In the genomic region with DNA sequence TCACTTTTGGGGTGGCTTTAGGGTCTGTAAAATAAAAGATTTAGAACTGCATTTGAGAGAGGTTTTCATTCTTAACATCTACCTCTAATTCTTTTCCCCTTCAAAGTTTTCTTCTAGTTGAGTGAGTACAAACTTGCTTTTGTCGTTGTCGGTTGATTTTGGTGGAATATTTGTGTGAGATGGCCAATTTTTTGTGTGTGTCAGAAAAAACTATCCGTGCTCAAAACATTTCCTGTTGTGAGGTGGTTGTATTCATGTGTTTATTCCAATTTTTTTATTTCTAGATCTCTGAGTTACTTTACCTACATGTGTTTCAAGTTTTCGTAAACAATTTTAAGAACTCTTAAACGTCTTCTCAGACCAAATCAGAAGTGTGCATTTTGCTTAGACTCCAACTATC, we compare ENCODE assay signal across 8 cellular contexts. TPM values are rescaled to one million over a fixed set of nuclear protein-coding genes. Genes with fewer than 3 reads are reported as not detected.
DNase-seq lines count a peak whose midpoint lies in the region; ATAC-seq and TF ChIP-seq lines count a peak whose summit lies in the region.

No MANE protein-coding gene starts in this region.

- H3K9me3 Mint-ChIP-seq in activated naive CD4-positive, alpha-beta T cell treated with anti-CD3 and anti-CD28 coated beads for 36 hours: peaks cover 2% of the 10 kb centered on the region
- peaks cover 2% of the 10 kb centered on the region for H3K9me3 Mint-ChIP-seq in memory B cell

- peak overlapping the region; percentile 91 for H3K27ac Mint-ChIP-seq in activated naive CD4-positive, alpha-beta T cell treated with anti-CD3 and anti-CD28 coated beads for 36 hours
- peak overlapping the region; percentile 97 for H3K27ac Mint-ChIP-seq in memory B cell

- H3K4me3 Mint-ChIP-seq in activated naive CD4-positive, alpha-beta T cell treated with anti-CD3 and anti-CD28 coated beads for 36 hours: peak overlapping the region; percentile 92
- peak overlapping the region; percentile 99 for H3K4me3 Mint-ChIP-seq in memory B cell

- no peaks in the 10 kb centered on the region for H3K9me3 ChIP-seq in transverse colon

- TF ChIP-seq CTCF in brain microvascular endothelial cell (IDR thresholded peaks at IDR 0.05; ENCODE audit: low read depth, low read length, missing control alignments): no peak
- no peak for TF ChIP-seq CTCF in transverse colon (IDR thresholded peaks at IDR 0.05)
- TF ChIP-seq CTCF in omental fat pad (IDR thresholded peaks at IDR 0.05): no peak

- ATAC-seq in memory B cell (ENCODE audit: low read depth) (no peak), HG03175 (IDR thresholded peaks at IDR 0.05; ENCODE audit: unreplicated experiment) (no peak), omental fat pad (ENCODE audit: low FRiP score) (no peak)

- H3K27me3 Mint-ChIP-seq in activated naive CD4-positive, alpha-beta T cell treated with anti-CD3 and anti-CD28 coated beads for 36 hours (ENCODE audit: low read depth): no peaks in the 10 kb centered on the region
- H3K27me3 Mint-ChIP-seq in memory B cell: peaks cover 2% of the 10 kb centered on the region

- H3K36me3 Mint-ChIP-seq in activated naive CD4-positive, alpha-beta T cell treated with anti-CD3 and anti-CD28 coated beads for 36 hours (ENCODE audit: low read depth): peaks cover 3% of the 10 kb centered on the region
- H3K36me3 Mint-ChIP-seq in memory B cell: peaks cover 4% of the 10 kb centered on the region

- H3K27ac ChIP-seq in brain microvascular endothelial cell (peak overlapping the region; percentile 83), transverse colon (peak overlapping the region; percentile 93 to 98 (median 98))

- H3K27me3 ChIP-seq in brain microvascular endothelial cell (replicated peaks) (no peaks in the 10 kb centered on the region), transverse colon (no peaks in the 10 kb centered on the region)

- CTCF ChIA-PET in activated naive CD4-positive, alpha-beta T cell treated with anti-CD3 and anti-CD28 coated beads for 36 hours (lab: Charles Lee): no interaction called here

- H3K4me3 ChIP-seq in brain microvascular endothelial cell (ENCODE audit: low read depth, low read length) (peak overlapping the region; percentile 82), transverse colon (peak overlapping the region; percentile 69 to 95 (median 83))

- TF ChIP-seq EP300 in transverse colon (IDR thresholded peaks at IDR 0.05; ENCODE audit: low read depth): no peak

- H3K4me1 ChIP-seq in transverse colon: peaks cover 0 to 36% (median 15%) of the 10 kb centered on the region in 4 donors

- H3K36me3 ChIP-seq in brain microvascular endothelial cell (replicated peaks) (no peaks in the 10 kb centered on the region), transverse colon (no peaks in the 10 kb centered on the region)

- intact Hi-C loops in activated naive CD4-positive, alpha-beta T cell treated with anti-CD3 and anti-CD28 coated beads for 36 hours (cut with micrococcal nuclease): no loop called here
- intact Hi-C loops in transverse colon (cut with DNase I; ENCODE audit: low total_unique reads): no loop called here

- TF ChIP-seq POLR2A in transverse colon (IDR thresholded peaks at IDR 0.05): no peak

- in situ Hi-C loops in brain microvascular endothelial cell (cut with HindIII; ENCODE audit: low pct_ligation_motif_present, low sequenced_read_pairs) (no loop called here), transverse colon (cut with MboI; ENCODE audit: low pct_ligation_motif_present in 1 of 4, low pct_unique_long_range_greater_than_20kb in 1 of 4, low sequenced_read_pairs in 3 of 4) (loop anchor here (10.0 to 25.0 kb wide), 4 partner anchors 235 to 337 kb away; no protein-coding TSS in a partner anchor)

- WGBS in transverse colon (ENCODE audit: low coverage in 1 of 2), 2 donors: 6 to 8% methylated on average over 5 of the region's 5 CpGs

- no peak for DNase-seq in activated naive CD4-positive, alpha-beta T cell treated with anti-CD3 and anti-CD28 coated beads for 36 hours
- no peak for DNase-seq in activated naive CD4-positive, alpha-beta T cell treated with anti-CD3 and anti-CD28 coated beads, Interleukin-2, amount 50 U/mL, for 16 hours
- DNase-seq in brain microvascular endothelial cell (no peak), memory B cell (ENCODE audit: low spot score in 2 of 2) (no peak), transverse colon (no peak), omental fat pad (ENCODE audit: low spot score) (no peak)
- DNase-seq in activated CD8-positive, alpha-beta memory T cell treated with anti-CD3 and anti-CD28 coated beads, Interleukin-2, amount 50 U/mL, for 4 hours: no peak

- peaks cover 36% of the 10 kb centered on the region for H3K4me1 Mint-ChIP-seq in activated naive CD4-positive, alpha-beta T cell treated with anti-CD3 and anti-CD28 coated beads for 36 hours (ENCODE audit: low read depth)
- H3K4me1 Mint-ChIP-seq in memory B cell: peaks cover 38% of the 10 kb centered on the region

RNA-seq across cellular contexts. Expression of gene AHR, which starts 1.6 kb away (rescaled TPM):
- total RNA-seq in activated naive CD4-positive, alpha-beta T cell treated with anti-CD3 and anti-CD28 coated beads for 36 hours: 10 to 100 TPM; 24.5 to 27.5 TPM
- 10 to 100 TPM; 18.1 to 54.6 (median 43.7) TPM for total RNA-seq in transverse colon
- 100 to 1,000 TPM; 129 to 258 (median 149) TPM for total RNA-seq in omental fat pad
